In the genomic region with DNA sequence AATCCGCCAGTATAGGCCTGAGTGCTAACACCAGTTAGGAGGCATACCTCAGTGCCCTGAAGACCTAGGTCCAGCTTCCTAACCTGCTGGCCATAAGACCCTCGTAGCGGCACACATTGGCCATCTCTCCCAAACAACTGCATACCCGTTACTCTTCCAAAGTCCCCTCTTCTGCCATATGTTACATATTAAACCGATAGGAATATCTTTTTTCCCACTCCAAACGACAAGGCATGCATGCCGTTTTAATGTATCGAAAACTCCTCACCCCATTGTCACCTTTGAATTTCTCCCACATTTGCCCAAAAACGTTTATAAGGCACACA, we compare ENCODE assay signal across 7 cellular contexts. TPM values are rescaled to one million over a fixed set of nuclear protein-coding genes. Genes with fewer than 3 reads are reported as not detected.
A peak's percentile ranks its signal among the peaks of the same experiment; 100 is the strongest.
DNase-seq lines count a peak whose midpoint lies in the region; ATAC-seq and TF ChIP-seq lines count a peak whose summit lies in the region.

No MANE protein-coding gene starts in this region.

- intact Hi-C loops in Panc1 (cut with micrococcal nuclease; ENCODE audit: unreplicated experiment) (no loop called here), vagina (cut with DNase I) (no loop called here)

- TF ChIP-seq POLR2A in vagina (IDR thresholded peaks at IDR 0.05): no peak

- CTCF ChIA-PET in Panc1 (lab: Charles Lee): no interaction called here

- H3K4me1 ChIP-seq in ES-I3 (ENCODE audit: insufficient read depth, low read length): peaks cover 26% of the 10 kb centered on the region
- H3K4me1 ChIP-seq in Panc1 (ENCODE audit: control insufficient read depth, insufficient read depth, low read length): peaks cover 3% of the 10 kb centered on the region; the same call in 1 of the 2 replicates
- peaks cover 14% of the 10 kb centered on the region for H3K4me1 ChIP-seq in rectal smooth muscle tissue (ENCODE audit: control insufficient read depth, insufficient read depth, low read length)
- H3K4me1 ChIP-seq in vagina: peaks cover 29% of the 10 kb centered on the region

- H3K27me3 ChIP-seq in Panc1 (ENCODE audit: control insufficient read depth, insufficient read depth, low read length) (no peaks in the 10 kb centered on the region), rectal smooth muscle tissue (ENCODE audit: control insufficient read depth, insufficient read depth, low read length) (no peaks in the 10 kb centered on the region), vagina (no peaks in the 10 kb centered on the region)

- BruUV-seq in Panc1 (replicated peaks; lab: Mats Ljungman, UMichigan): no TSS peak

- H3K36me3 ChIP-seq in ES-I3 (ENCODE audit: insufficient read depth, low read length) (no peaks in the 10 kb centered on the region), Panc1 (ENCODE audit: control insufficient read depth, insufficient read depth, low read length) (peaks cover 8% of the 10 kb centered on the region; the same call in 1 of the 2 replicates), rectal smooth muscle tissue (ENCODE audit: control insufficient read depth, insufficient read depth, low read length) (no peaks in the 10 kb centered on the region), vagina (no peaks in the 10 kb centered on the region)

- POLR2A ChIA-PET in Panc1 (lab: Charles Lee): no interaction called here

- H3K9ac ChIP-seq in ES-I3 (ENCODE audit: low read depth, low read length) (peak overlapping the region; percentile 46; the same call in 1 of the 2 replicates), rectal smooth muscle tissue (ENCODE audit: low read length) (no peak overlapping the region)

- H3K4me3 ChIP-seq in Panc1 (ENCODE audit: low read depth in 2 of 2, low read length in 2 of 2) (peak overlapping the region; percentile 53 to 57; a peak in 2 of 4 replicates), epithelial cell of proximal tubule (ENCODE audit: low read depth, low read length) (peak overlapping the region; percentile 86), rectal smooth muscle tissue (ENCODE audit: low read length) (peak overlapping the region; percentile 74), vagina (peak overlapping the region in 1 of 2 donors; percentile 96)

- H3K27ac ChIP-seq in Panc1 (ENCODE audit: low read length): no peak overlapping the region
- no peak overlapping the region for H3K27ac ChIP-seq in rectal smooth muscle tissue (ENCODE audit: low read depth, low read length)
- H3K27ac ChIP-seq in vagina: no peak overlapping the region

- no peak for TF ChIP-seq CTCF in Panc1 (IDR thresholded peaks at IDR 0.05)
- TF ChIP-seq CTCF in epithelial cell of proximal tubule (conservative IDR thresholded peaks at IDR 0.05; ENCODE audit: low read depth, low read length): no peak
- TF ChIP-seq CTCF in vagina (IDR thresholded peaks at IDR 0.05): no peak

- H3K9me3 ChIP-seq in ES-I3 (ENCODE audit: control insufficient read depth, insufficient read depth, low read length) (no peaks in the 10 kb centered on the region), Panc1 (ENCODE audit: control insufficient read depth, insufficient read depth, low read depth, low read length) (no peaks in the 10 kb centered on the region), vagina (no peaks in the 10 kb centered on the region)

- in situ Hi-C loops in Panc1 (cut with HindIII; ENCODE audit: low pct_unique_long_range_greater_than_20kb, low sequenced_read_pairs): no loop called here

- no peak for DNase-seq in Panc1 (ENCODE audit: low read depth, low spot score)
- DNase-seq in epithelial cell of proximal tubule (ENCODE audit: low read depth): no peak
- no peak for DNase-seq in SK-N-DZ (ENCODE audit: low spot score)
- DNase-seq in vagina (ENCODE audit: extremely low spot score in 2 of 2): no peak

- no peak for ATAC-seq in Panc1
- no peak for ATAC-seq in GM19467 (IDR thresholded peaks at IDR 0.05; ENCODE audit: unreplicated experiment)

RNA-seq across cellular contexts. Expression of gene AXIN2, which starts 0.7 kb away (rescaled TPM):
- total RNA-seq in Panc1 (2021; ENCODE audit: unreplicated experiment) (2.4 TPM), epithelial cell of proximal tubule (1.4 and 1.8 TPM in 2 replicates), vagina (17.9 TPM)
- 2.0 TPM for polyA plus RNA-seq in Panc1 (2012; ENCODE audit: insufficient read length)
- 8.4 and 10.5 TPM in 2 replicates for polyA plus RNA-seq in SK-N-DZ (2014; cell fraction: cytosol; rRNA removed)
- polyA plus RNA-seq in SK-N-DZ (2014; cell fraction: nucleus; rRNA removed): 13.5 and 15.1 TPM in 2 replicates
